ENCODE assay signal across 28 cellular contexts in genomic region chr3:100155590-100155989, GRCh38.
"Had no signal": no experiment of that assay in that cellular context is flagged by ENCODE, and none has a peak within 500 bp of the region (broad histone marks: within the 10 kb centered on the region; RNA-seq: fewer than 3 reads in every experiment).

No MANE protein-coding gene starts in this region.

- H2AFZ ChIP-seq: neural progenitor cell had no signal

- H3K4me3 Mint-ChIP-seq: mesothelial cell of epicardium; naive B cell; natural killer cell; nephron progenitor cell; neural progenitor cell; stimulated activated naive B cell treated with anti-CD40 and anti-IgM and Interleukin-4, amounts not matched to agents 10 μg/mL and 1 μg/mL and 100 μg/mL, for 72 hours had no signal

- H3K4me2 ChIP-seq: neural progenitor cell had no signal

- H3K27me3 ChIP-seq: neural progenitor cell, neutrophil, ovary, right atrium auricular region, stomach, testis, thyroid gland, transverse colon, upper lobe of left lung, vagina had no signal

- H3K4me3 ChIP-seq: left ventricle myocardium inferior, lung, neural progenitor cell, ovary, right atrium auricular region, skin epidermis, stomach, testis, thyroid gland, transverse colon, upper lobe of left lung, vagina had no signal

- H3K9me3 ChIP-seq: neutrophil, ovary, testis, thyroid gland had no signal

- H3K4me1 Mint-ChIP-seq: naive B cell, natural killer cell, nephron progenitor cell, neural progenitor cell had no signal

- H3K36me3 ChIP-seq: neutrophil, ovary, right atrium auricular region, stomach, thyroid gland, upper lobe of left lung, vagina had no signal

- DNase-seq: islet precursor cell; left ventricle myocardium inferior; mesendoderm; naive B cell; natural killer cell; nephron progenitor cell; occipital lobe; ovary; stimulated activated CD4-positive, alpha-beta T cell treated with anti-CD3 and anti-CD28 coated beads, Interleukin-12 subunit alpha, Interleukin-12 subunit beta, amount 100 ng/mL, for 4 hours; stimulated activated CD4-positive, alpha-beta T cell treated with anti-CD3 and anti-CD28 coated beads, Interleukin-15, amount 100 ng/mL, for 24 hours; stimulated activated CD4-positive, alpha-beta T cell treated with anti-CD3 and anti-CD28 coated beads, Interleukin-2, amount 100 ng/mL, for 24 hours; stimulated activated CD4-positive, alpha-beta T cell treated with anti-CD3 and anti-CD28 coated beads, Interleukin-4, amount 100 ng/mL, for 1 hour; stimulated activated naive B cell treated with anti-CD40 and anti-IgM and Interleukin-4, amounts not matched to agents 10 μg/mL and 1 μg/mL and 100 μg/mL, for 72 hours; stimulated activated naive CD8-positive, alpha-beta T cell treated with anti-CD3 and anti-CD28 coated beads, Interleukin-15, Interleukin-2, amounts not matched to agents 100 U/mL and 50 U/mL, for 24 hours; stomach; testis; thyroid gland; transverse colon; upper lobe of left lung had no signal

- ATAC-seq: natural killer cell; sciatic nerve; stimulated activated naive B cell treated with anti-CD40 and anti-IgM and Interleukin-4, amounts not matched to agents 10 μg/mL and 1 μg/mL and 100 μg/mL, for 72 hours; stimulated activated naive CD8-positive, alpha-beta T cell treated with anti-CD3 and anti-CD28 coated beads, Interleukin-15, Interleukin-2, amounts not matched to agents 100 U/mL and 50 U/mL, for 24 hours had no signal

- H3K27ac ChIP-seq: left ventricle myocardium inferior, neural progenitor cell, neutrophil, ovary, right atrium auricular region, stomach, testis, thyroid gland, transverse colon, upper lobe of left lung, vagina had no signal

- H3K27me3 Mint-ChIP-seq: naive B cell; progenitor cell of endocrine pancreas; stimulated activated naive B cell treated with anti-CD40 and anti-IgM and Interleukin-4, amounts not matched to agents 10 μg/mL and 1 μg/mL and 100 μg/mL, for 72 hours had no signal

- H3K27ac Mint-ChIP-seq: mesothelial cell of epicardium; natural killer cell; nephron progenitor cell; neural progenitor cell; progenitor cell of endocrine pancreas; stimulated activated naive B cell treated with anti-CD40 and anti-IgM and Interleukin-4, amounts not matched to agents 10 μg/mL and 1 μg/mL and 100 μg/mL, for 72 hours had no signal

- H3K4me1 ChIP-seq: neural progenitor cell, thyroid gland had no signal

- H3K9ac ChIP-seq: neural progenitor cell had no signal
